ENCODE assay signal across 8 cellular contexts in the genomic region with DNA sequence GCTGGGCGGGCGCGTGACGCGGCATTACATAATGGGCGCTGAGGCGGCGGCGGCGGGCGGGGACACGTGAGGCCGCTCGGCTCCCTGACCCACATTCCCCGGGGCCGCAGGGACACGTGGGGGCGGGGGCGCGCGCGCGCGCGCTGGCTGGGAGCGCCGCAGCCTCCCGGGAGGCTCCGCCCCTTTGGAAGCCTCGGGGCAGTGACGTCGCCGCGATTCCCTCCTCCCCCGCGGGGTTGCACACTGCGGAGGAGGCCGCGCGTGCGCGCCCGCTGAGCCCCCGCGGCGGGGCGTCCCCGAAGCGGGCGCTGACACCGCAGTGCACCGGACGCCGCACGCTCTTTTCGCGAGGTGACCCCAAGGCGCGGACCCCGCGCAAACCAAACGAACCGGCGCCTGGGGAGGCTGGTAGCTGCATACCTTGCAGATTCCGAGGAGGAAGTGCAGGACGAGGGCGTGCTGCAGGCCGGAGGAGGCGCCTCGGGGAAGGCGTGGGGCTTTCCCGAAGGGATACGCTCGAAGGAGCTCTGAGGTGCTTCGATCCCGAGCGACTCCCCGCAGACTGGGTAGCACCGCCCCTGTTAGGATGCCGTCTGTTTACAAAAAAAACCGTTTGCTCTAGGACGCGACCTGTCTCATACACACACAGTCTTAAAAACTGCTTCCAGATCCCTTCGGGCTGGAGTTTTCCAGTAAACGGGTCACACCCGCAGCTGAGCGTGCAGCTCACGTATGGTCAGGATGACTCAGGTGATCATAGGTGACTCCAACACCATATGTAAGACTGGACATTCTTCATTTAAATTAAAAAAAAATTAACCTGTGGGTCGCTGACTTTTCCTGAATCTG. TPM values are rescaled to one million over a fixed set of nuclear protein-coding genes. Genes with fewer than 3 reads are reported as not detected.
DNase-seq lines count a peak whose midpoint lies in the region; ATAC-seq lines count a peak whose summit lies in the region.

No MANE protein-coding gene starts in this region.

- no peak overlapping the region for H4K5ac ChIP-seq in mesendoderm (ENCODE audit: low read length)

- peaks cover 34% of the 10 kb centered on the region in 2 donors for H3K4me1 Mint-ChIP-seq in effector memory CD8-positive, alpha-beta T cell (ENCODE audit: low read depth in 2 of 2)

- no CpG with 5 or more reads among the region's 89 CpGs for whole genome bisulfite sequencing in mesendoderm (ENCODE audit: extremely low coverage, insufficient coverage, low lambda C conversion rate)

- H3K18ac ChIP-seq in mesendoderm (ENCODE audit: low read length), result peak overlapping the region; percentile 75

- in situ Hi-C loops in Caki2 (cut with HindIII; ENCODE audit: low pct_unique_long_range_greater_than_20kb, low sequenced_read_pairs), result no loop called here

- peak overlapping the region; percentile 95 for H3K27ac ChIP-seq in mesendoderm (ENCODE audit: low read depth, low read length)

- peak overlapping the region; percentile 82 for H2BK5ac ChIP-seq in mesendoderm (ENCODE audit: low read length)

- H2AK5ac ChIP-seq in mesendoderm (ENCODE audit: low read length), result peak overlapping the region; percentile 69

- H3K79me2 ChIP-seq in mesendoderm (ENCODE audit: control insufficient read depth, insufficient read depth, low read length), result peaks cover 22% of the 10 kb centered on the region

- peak overlapping the region; percentile 88 to 94 for H3K27ac Mint-ChIP-seq in effector memory CD8-positive, alpha-beta T cell

- no peaks in the 10 kb centered on the region for H3K27me3 Mint-ChIP-seq in effector memory CD8-positive, alpha-beta T cell

- peaks cover 4% of the 10 kb centered on the region for H3K79me1 ChIP-seq in mesendoderm (ENCODE audit: low read length)

- peak overlapping the region; percentile 70 to 85 for H3K4me3 Mint-ChIP-seq in effector memory CD8-positive, alpha-beta T cell

- no peaks in the 10 kb centered on the region for H3K9me3 Mint-ChIP-seq in effector memory CD8-positive, alpha-beta T cell

- no peaks in the 10 kb centered on the region for H3K36me3 ChIP-seq in mesendoderm (ENCODE audit: control insufficient read depth, insufficient read depth, low read length)

- no peaks in the 10 kb centered on the region for H3K27me3 ChIP-seq in mesendoderm (ENCODE audit: insufficient read depth, low read length, poor library complexity)

- peak overlapping the region; percentile 86 for H3K4me3 ChIP-seq in mesendoderm (ENCODE audit: low read length)

- no peak overlapping the region for H2BK15ac ChIP-seq in mesendoderm (replicated peaks; ENCODE audit: low read depth)

- H2BK120ac ChIP-seq in mesendoderm (ENCODE audit: low read depth, low read length), result no peak overlapping the region

- peaks cover 14% of the 10 kb centered on the region for H3K4me1 ChIP-seq in mesendoderm (ENCODE audit: control insufficient read depth, low read depth, low read length)

- H4K8ac ChIP-seq in mesendoderm (ENCODE audit: low read depth, low read length), result no peak overlapping the region

- H3K36me3 Mint-ChIP-seq in effector memory CD8-positive, alpha-beta T cell (ENCODE audit: insufficient read depth), result peaks cover 70% of the 10 kb centered on the region

- H3K4ac ChIP-seq in mesendoderm (ENCODE audit: low read depth, low read length), result no peak overlapping the region

- no peak overlapping the region for H3K23ac ChIP-seq in mesendoderm (ENCODE audit: low read length)

- DNase-seq in Caki2 (ENCODE audit: low read depth) (peak; percentile 97), HT1080 (ENCODE audit: low read depth) (peak; percentile 97), mesendoderm (peak; percentile 98)
- peak; percentile 87 for DNase-seq in NK-92 treated with Interleukin-12 subunit alpha and Interleukin-12 subunit beta, amount 100 ng/mL, for 24 hours (lab: John Stamatoyannopoulos, UW)
- peak; percentile 89 to 96 (median 94) for DNase-seq in activated CD8-positive, alpha-beta memory T cell treated with anti-CD3 and anti-CD28 coated beads for 48 hours (ENCODE audit: low read depth in 2 of 3, low spot score in 2 of 3)
- peak; percentile 95 to 98 (median 97) for DNase-seq in effector memory CD8-positive, alpha-beta T cell
- DNase-seq in stimulated activated CD8-positive, alpha-beta memory T cell treated with anti-CD3 and anti-CD28 coated beads, Interleukin-12 subunit alpha, Interleukin-12 subunit beta, amount 100 ng/mL, for 4 hours (ENCODE audit: low read depth), result peak; percentile 99

- H3K9ac ChIP-seq in mesendoderm (ENCODE audit: low read length), result peak overlapping the region; percentile 91

- H3K56ac ChIP-seq in mesendoderm (ENCODE audit: low read length), result peak overlapping the region; percentile 97

- H3K4me2 ChIP-seq in mesendoderm (ENCODE audit: low read length), result peak overlapping the region; percentile 91

- peak; percentile 76 for ATAC-seq in GM21381 (IDR thresholded peaks at IDR 0.05; ENCODE audit: unreplicated experiment)
- ATAC-seq in effector memory CD8-positive, alpha-beta T cell (replicated peaks), result peak; percentile 74

RNA-seq across cellular contexts. Expression of a gene that starts 1.0 kb away (rescaled TPM):
- total RNA-seq in Caki2 (2014; rRNA removed; shearing (Covaris generic); ENCODE audit: low replicate concordance), result 3.7 and 9.3 TPM in 2 replicates
- total RNA-seq in HT1080 (2014; rRNA removed; shearing (Covaris generic)), result 29.6 and 46.4 TPM in 2 replicates
- 31.0 and 44.0 TPM in 2 replicates for polyA plus RNA-seq in HT1080 (2015; cell fraction: cytosol; rRNA removed)
- polyA plus RNA-seq in HT1080 (2015; cell fraction: nucleus; rRNA removed), result 26.8 and 28.7 TPM in 2 replicates
- polyA plus RNA-seq in mesendoderm (2013, experiment 1 of 2), result 6.5 TPM
- polyA plus RNA-seq in mesendoderm (2013, experiment 2 of 2), result 6.5 TPM

RNA-seq across cellular contexts. Expression of a gene that starts 29.2 kb away (rescaled TPM):
- total RNA-seq in Caki2 (2014; rRNA removed; shearing (Covaris generic); ENCODE audit: low replicate concordance), result 3,923 and 4,358 TPM in 2 replicates
- total RNA-seq in HT1080 (2014; rRNA removed; shearing (Covaris generic)), result 2,510 and 2,511 TPM in 2 replicates
- polyA plus RNA-seq in HT1080 (2015; cell fraction: cytosol; rRNA removed), result 2,575 and 4,354 TPM in 2 replicates
- polyA plus RNA-seq in HT1080 (2015; cell fraction: nucleus; rRNA removed), result 1,618 and 1,721 TPM in 2 replicates
- polyA plus RNA-seq in mesendoderm (2013, experiment 1 of 2), result 3,038 TPM
- polyA plus RNA-seq in mesendoderm (2013, experiment 2 of 2), result 2,986 TPM

RNA-seq across cellular contexts. Expression of a gene that starts 29.3 kb away (rescaled TPM):
- total RNA-seq in Caki2 (2014; rRNA removed; shearing (Covaris generic); ENCODE audit: low replicate concordance), result 11.4 and 14.3 TPM in 2 replicates
- 24.1 and 25.0 TPM in 2 replicates for total RNA-seq in HT1080 (2014; rRNA removed; shearing (Covaris generic))
- 19.0 and 20.3 TPM in 2 replicates for polyA plus RNA-seq in HT1080 (2015; cell fraction: cytosol; rRNA removed)
- 19.1 and 19.4 TPM in 2 replicates for polyA plus RNA-seq in HT1080 (2015; cell fraction: nucleus; rRNA removed)
- polyA plus RNA-seq in mesendoderm (2013, experiment 1 of 2), result 3.7 TPM
- polyA plus RNA-seq in mesendoderm (2013, experiment 2 of 2), result 3.5 TPM

Comparison
In these comparisons a context has a peak if more than half of its experiments do, and no peak if none do; other contexts are left out.
1. Peak in every context shown above with its lines: DNase-seq, ATAC-seq, H3K4me3 ChIP-seq and H3K27ac ChIP-seq.